19 cellular contexts compared by ENCODE assay signal in genomic region chr9:9847750-9848149, GRCh38.
DNase-seq lines count a peak whose midpoint lies in the region; ATAC-seq and TF ChIP-seq lines count a peak whose summit lies in the region.
"Had no signal": no experiment of that assay in that cellular context is flagged by ENCODE, and none has a peak within 500 bp of the region (broad histone marks: within the 10 kb centered on the region; RNA-seq: fewer than 3 reads in every experiment).

No MANE protein-coding gene starts in this region.

- no peaks in the 10 kb centered on the region for H3K79me2 ChIP-seq in parathyroid adenoma

- H3K36me3 ChIP-seq in parathyroid adenoma (ENCODE audit: control insufficient read depth, insufficient read depth, low read length): no peaks in the 10 kb centered on the region
- H3K36me3 ChIP-seq: Peyer's patch had no signal

- H3K27me3 ChIP-seq in parathyroid adenoma (ENCODE audit: control insufficient read depth, insufficient read depth, low read length): no peaks in the 10 kb centered on the region
- H3K27me3 ChIP-seq: Peyer's patch had no signal

- H3K9me3 ChIP-seq in parathyroid adenoma (ENCODE audit: control insufficient read depth, low read length): no peaks in the 10 kb centered on the region
- H3K9me3 ChIP-seq: Peyer's patch had no signal

- TF ChIP-seq CTCF in parathyroid adenoma (IDR thresholded peaks at IDR 0.05): no peak

- H2AFZ ChIP-seq in parathyroid adenoma: no peak overlapping the region

- no peak overlapping the region for H3K9ac ChIP-seq in parathyroid adenoma

- peak; percentile 50 for ATAC-seq in GM18498 (IDR thresholded peaks at IDR 0.05; ENCODE audit: unreplicated experiment)
- peak; percentile 55 for ATAC-seq in HG02798 (IDR thresholded peaks at IDR 0.05; ENCODE audit: poor library complexity, unreplicated experiment)
- no peak for ATAC-seq in GM21723 (IDR thresholded peaks at IDR 0.05; ENCODE audit: unreplicated experiment)
- ATAC-seq in left lobe of liver: no peak
- ATAC-seq: HCT116, Right ventricle myocardium inferior had no signal

- DNase-seq in UCSD-AML1 (lab: John Stamatoyannopoulos, UW; ENCODE audit: unreplicated experiment): peak; percentile 5
- DNase-seq in T1000 (lab: John Stamatoyannopoulos, UW): no peak
- no peak for DNase-seq in left lobe of liver (ENCODE audit: low spot score)
- DNase-seq: Calu3; CD4-positive, CD25-positive, alpha-beta regulatory T cell; DMS79; Karpas-422; NCI-H1105; NCI-H1694; NCI-H2107; NCI-H2227 treated with DMSO at 0.1 percent for 48 hours; NCI-H524; Peyer's patch had no signal

- no peak overlapping the region for H3K4me3 ChIP-seq in parathyroid adenoma (ENCODE audit: low read depth, low read length)
- H3K4me3 ChIP-seq: Peyer's patch had no signal

- H3K27ac ChIP-seq in parathyroid adenoma: no peak overlapping the region
- H3K27ac ChIP-seq: Peyer's patch had no signal

- H3K4me1 ChIP-seq in parathyroid adenoma: no peaks in the 10 kb centered on the region
- H3K4me1 ChIP-seq: Peyer's patch had no signal

- H3K4me2 ChIP-seq in parathyroid adenoma (ENCODE audit: low read length): peak overlapping the region; percentile 16

Comparison
In these comparisons a context has a peak if more than half of its experiments do, and no peak if none do; other contexts are left out.
1. ATAC-seq: peak in GM18498 (single experiment) and HG02798 (single experiment); none in GM21723 (single experiment) and left lobe of liver (single experiment).